17 cellular contexts compared by ENCODE assay signal in genomic region chr6:18416341-18416679, GRCh38. TPM values are rescaled to one million over a fixed set of nuclear protein-coding genes. Genes with fewer than 3 reads are reported as not detected.
DNase-seq lines count a peak whose midpoint lies in the region; ATAC-seq and TF ChIP-seq lines count a peak whose summit lies in the region.
"Had no signal": no experiment of that assay in that cellular context is flagged by ENCODE, and none has a peak within 500 bp of the region (broad histone marks: within the 10 kb centered on the region; RNA-seq: fewer than 3 reads in every experiment).

No MANE protein-coding gene starts in this region.

- peaks cover 54 to 71% of the 10 kb centered on the region in 2 donors for H3K4me1 ChIP-seq in gastrocnemius medialis
- H3K4me1 ChIP-seq: Peyer's patch had no signal

- in situ Hi-C loops in gastrocnemius medialis (cut with MboI; ENCODE audit: low sequenced_read_pairs in 4 of 4): no loop called here

- H3K27me3 Mint-ChIP-seq in nephron (ENCODE audit: low read depth): no peaks in the 10 kb centered on the region
- H3K27me3 Mint-ChIP-seq: B cell; CD4-positive, alpha-beta T cell had no signal

- H3K27ac Mint-ChIP-seq in nephron: peak overlapping the region; percentile 10 to 84 (median 26)
- H3K27ac Mint-ChIP-seq: B cell; CD4-positive, alpha-beta T cell had no signal

- no peaks in the 10 kb centered on the region for H3K27me3 ChIP-seq in gastrocnemius medialis
- H3K27me3 ChIP-seq: Peyer's patch had no signal

- ATAC-seq in gastrocnemius medialis (peak; percentile 69 to 72), GM18505 (IDR thresholded peaks at IDR 0.05; ENCODE audit: unreplicated experiment) (no peak), GM21390 (IDR thresholded peaks at IDR 0.05; ENCODE audit: unreplicated experiment) (no peak)

- H3K27ac ChIP-seq in gastrocnemius medialis: peak overlapping the region; percentile 83 to 93 (median 86)
- H3K27ac ChIP-seq: HL-60 had no signal

- intact Hi-C loops in gastrocnemius medialis (cut with DNase I; ENCODE audit: low total_unique reads): no loop called here

- TF ChIP-seq CTCF in epithelial cell of proximal tubule (conservative IDR thresholded peaks at IDR 0.05; ENCODE audit: low read depth, low read length) (no peak), nephron (IDR thresholded peaks at IDR 0.05; ENCODE audit: unreplicated experiment in 3 of 3) (no peak), gastrocnemius medialis (IDR thresholded peaks at IDR 0.05 in 4 of 5, conservative IDR thresholded peaks at IDR 0.05 in 1 of 5) (no peak)

- H3K36me3 Mint-ChIP-seq in nephron (ENCODE audit: low read depth): no peaks in the 10 kb centered on the region

- no peak overlapping the region for H3K4me3 Mint-ChIP-seq in nephron
- H3K4me3 Mint-ChIP-seq: B cell; CD4-positive, alpha-beta T cell had no signal

- H3K4me3 ChIP-seq in epithelial cell of proximal tubule (ENCODE audit: low read depth, low read length) (peak overlapping the region; percentile 2), gastrocnemius medialis (peak overlapping the region in 1 of 4 donors; percentile 24)
- H3K4me3 ChIP-seq: Peyer's patch had no signal

- peaks cover 6% of the 10 kb centered on the region for H3K4me1 Mint-ChIP-seq in nephron

- TF ChIP-seq POLR2A in gastrocnemius medialis (IDR thresholded peaks at IDR 0.05) (no peak), GM18505 (IDR thresholded peaks at IDR 0.05; ENCODE audit: borderline replicate concordance, extremely low read depth, insufficient read depth, insufficient read length) (no peak)

- no peaks in the 10 kb centered on the region for H3K36me3 ChIP-seq in gastrocnemius medialis
- H3K36me3 ChIP-seq: Peyer's patch had no signal

- H3K9me3 ChIP-seq in gastrocnemius medialis: no peaks in the 10 kb centered on the region
- H3K9me3 ChIP-seq: Peyer's patch had no signal

- no peak for DNase-seq in epithelial cell of proximal tubule (ENCODE audit: low read depth)
- DNase-seq in gastrocnemius medialis: no peak
- DNase-seq in C1 segment of cervical spinal cord (lab: John Stamatoyannopoulos, UW): no peak
- DNase-seq in HT-29 (ENCODE audit: low spot score): no peak
- DNase-seq: CD4-positive, alpha-beta T cell; HCEC 1CT; NCI-H1105 treated with DMSO at 0.1 percent for 48 hours; NCI-H187; NCI-H226; NCI-H524 treated with DMSO at 0.1 percent for 48 hours; Peyer's patch; Right ventricle myocardium superior had no signal

- peaks cover 3% of the 10 kb centered on the region for H3K9me3 Mint-ChIP-seq in nephron

RNA-seq across cellular contexts. Expression of gene RNF144B, which starts 29.2 kb away (rescaled TPM):
- total RNA-seq in epithelial cell of proximal tubule (6.3 and 10.5 TPM in 2 replicates), gastrocnemius medialis (10 to 100 TPM in 3 of 4 donors, 1 to 10 TPM in 1; 8.4 to 47.0 (median 31.9) TPM)
- total RNA-seq in HT-29 (2014; rRNA removed; shearing (Covaris generic)): 3.9 and 4.5 TPM in 2 replicates

Comparison
In these comparisons a context has a peak if more than half of its experiments do, and no peak if none do; other contexts are left out.
1. ATAC-seq: peak in gastrocnemius medialis (2 of 2); none in GM18505 (single experiment) and GM21390 (single experiment).